16 cellular contexts compared by ENCODE assay signal in the genomic region with DNA sequence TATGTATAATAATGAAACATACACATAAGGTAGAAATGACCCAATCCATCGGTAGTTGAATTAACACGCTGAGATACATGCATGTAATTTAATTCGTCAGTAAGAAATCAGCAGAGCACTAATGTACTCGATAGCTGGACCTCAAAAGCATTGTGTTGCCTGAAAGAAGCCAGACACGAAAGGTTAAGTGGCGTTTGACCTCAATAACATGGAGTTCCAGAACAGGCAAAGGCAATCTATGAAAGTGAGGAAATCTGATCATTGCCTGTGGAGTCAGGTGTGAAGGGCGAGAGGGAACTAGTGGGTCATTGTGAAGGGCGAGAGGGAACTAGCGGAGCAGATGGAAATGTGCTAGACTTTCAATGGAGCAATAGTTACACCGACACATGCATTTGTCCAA.
A peak's percentile ranks its signal among the peaks of the same experiment; 100 is the strongest.
DNase-seq lines count a peak whose midpoint lies in the region; ATAC-seq and TF ChIP-seq lines count a peak whose summit lies in the region.
"Had no signal": no experiment of that assay in that cellular context is flagged by ENCODE, and none has a peak within 500 bp of the region (broad histone marks: within the 10 kb centered on the region; RNA-seq: fewer than 3 reads in every experiment).

No MANE protein-coding gene starts in this region.

- peak overlapping the region; percentile 83 for H3K27ac ChIP-seq in cardiac muscle cell
- H3K27ac ChIP-seq in heart right ventricle: no peak overlapping the region
- no peak overlapping the region for H3K27ac ChIP-seq in breast epithelium
- H3K27ac ChIP-seq: GM23248 had no signal

- 52 to 58% methylated on average over 10 of the region's 10 CpGs for WGBS in heart right ventricle, 2 donors

- ATAC-seq in heart right ventricle (no peak), GM18519 (IDR thresholded peaks at IDR 0.05; ENCODE audit: low FRiP score, unreplicated experiment) (no peak)

- no peak for TF ChIP-seq POLR2A in breast epithelium (IDR thresholded peaks at IDR 0.05)

- H3K27me3 ChIP-seq in cardiac muscle cell (no peaks in the 10 kb centered on the region), heart right ventricle (peaks cover 0 to 31% (median 7%) of the 10 kb centered on the region in 7 donors), breast epithelium (no peaks in the 10 kb centered on the region)

- H3K4me1 ChIP-seq in cardiac muscle cell (ENCODE audit: low read depth) (peaks cover 19% of the 10 kb centered on the region), heart right ventricle (no peaks in the 10 kb centered on the region), breast epithelium (no peaks in the 10 kb centered on the region)

- no peak overlapping the region for H3K4me3 ChIP-seq in cardiac muscle cell
- H3K4me3 ChIP-seq in heart right ventricle: no peak overlapping the region
- no peak overlapping the region for H3K4me3 ChIP-seq in breast epithelium
- H3K4me3 ChIP-seq: GM23248 had no signal

- H3K9me3 ChIP-seq in cardiac muscle cell (ENCODE audit: low read depth) (no peaks in the 10 kb centered on the region), heart right ventricle (no peaks in the 10 kb centered on the region), breast epithelium (no peaks in the 10 kb centered on the region)

- intact Hi-C loops in heart right ventricle (cut with DNase I): loop anchor here in 3 of 10 donors (10.0 kb wide), 2 partner anchors 182 to 192 kb away; no protein-coding TSS in a partner anchor
- intact Hi-C loops in breast epithelium (cut with DNase I; ENCODE audit: low total_unique reads): no loop called here

- peak in 1 of 2 donors; percentile 92 for DNase-seq in cardiac muscle cell (ENCODE audit: low read depth in 1 of 2, low spot score in 1 of 2)
- DNase-seq in heart right ventricle: no peak
- DNase-seq in ecto neural progenitor cell (ENCODE audit: low spot score): peak; percentile 17
- peak; percentile 43 for DNase-seq in islet precursor cell
- DNase-seq in ureter (ENCODE audit: low spot score): peak; percentile 2
- DNase-seq in breast epithelium (ENCODE audit: low spot score in 2 of 2): no peak
- no peak for DNase-seq in stimulated activated CD4-positive, alpha-beta T cell treated with anti-CD3 and anti-CD28 coated beads, Interleukin-4, amount 100 ng/mL, for 4 hours
- DNase-seq: C1 segment of cervical spinal cord; CD4-positive, alpha-beta memory T cell; COR-L47; DMS153; DND-41; GM23248; H7; HCEC 1CT had no signal

- TF ChIP-seq CTCF in cardiac muscle cell (IDR thresholded peaks at IDR 0.05; ENCODE audit: low read depth, low read length): no peak
- no peak for TF ChIP-seq CTCF in heart right ventricle (IDR thresholded peaks at IDR 0.05)
- TF ChIP-seq CTCF in breast epithelium (IDR thresholded peaks at IDR 0.05): no peak

- H3K36me3 ChIP-seq in cardiac muscle cell (no peaks in the 10 kb centered on the region), heart right ventricle (no peaks in the 10 kb centered on the region), breast epithelium (no peaks in the 10 kb centered on the region)

Comparison
In these comparisons a context has a peak if more than half of its experiments do, and no peak if none do; other contexts are left out.
1. DNase-seq: peak in ecto neural progenitor cell (single experiment), islet precursor cell (single experiment) and ureter (single experiment); none in heart right ventricle (0 of 2), breast epithelium (0 of 2) and stimulated activated CD4-positive, alpha-beta T cell treated with anti-CD3 and anti-CD28 coated beads, Interleukin-4, amount 100 ng/mL, for 4 hours (0 of 2).